9 cellular contexts compared by ENCODE assay signal in the genomic region with DNA sequence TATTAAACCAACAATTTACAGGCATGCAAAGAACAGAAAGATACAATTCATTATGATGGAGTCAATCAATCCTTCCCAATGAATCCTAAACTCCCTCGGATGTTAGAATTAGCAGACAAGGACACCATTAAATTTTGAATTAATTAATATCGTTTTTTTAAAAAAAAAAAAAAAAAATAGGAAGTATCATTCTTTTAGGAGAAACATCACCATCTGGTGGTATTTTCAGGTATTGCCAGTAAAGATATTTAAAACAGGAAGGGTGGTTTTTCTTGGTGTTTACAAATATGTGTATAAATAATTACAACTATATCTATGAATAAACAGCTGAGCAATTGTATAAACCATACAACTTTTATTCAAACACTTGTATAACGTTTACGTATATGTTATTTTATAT.
DNase-seq lines count a peak whose midpoint lies in the region; ATAC-seq, FAIRE-seq and TF ChIP-seq lines count a peak whose summit lies in the region.
"Had no signal": no experiment of that assay in that cellular context is flagged by ENCODE, and none has a peak within 500 bp of the region (broad histone marks: within the 10 kb centered on the region; RNA-seq: fewer than 3 reads in every experiment).

No MANE protein-coding gene starts in this region.

- ATAC-seq in pancreas = no peak
- ATAC-seq in HG03095 (IDR thresholded peaks at IDR 0.05; ENCODE audit: unreplicated experiment) = no peak
- ATAC-seq in HG03469 (IDR thresholded peaks at IDR 0.05; ENCODE audit: unreplicated experiment) = no peak

- 20 to 36% methylated on average over 4 of the region's 4 CpGs for WGBS in pancreas, 2 donors

- H3K27ac ChIP-seq in colonic mucosa = no peak overlapping the region
- no peak overlapping the region for H3K27ac ChIP-seq in pancreas

- intact Hi-C loops in colonic mucosa (cut with DNase I) = loop anchor here (10.0 kb wide), 1 partner anchor 1231 kb away; no protein-coding TSS in a partner anchor
- intact Hi-C loops in pancreas (cut with DNase I) = no loop called here

- peak; percentile 75 for FAIRE-seq in pancreas (lab: Jason Lieb, UNC)
- FAIRE-seq: H1 had no signal

- H3K9ac ChIP-seq in colonic mucosa (ENCODE audit: low read depth in 2 of 2, low read length in 2 of 2) = no peak overlapping the region

- TF ChIP-seq CTCF in colonic mucosa (IDR thresholded peaks at IDR 0.05) = peak; percentile 30
- peak; percentile 13 to 38 (median 28) for TF ChIP-seq CTCF in pancreas (IDR thresholded peaks at IDR 0.05)

- DNase-seq in NCI-H748 (lab: John Stamatoyannopoulos, UW; ENCODE audit: unreplicated experiment) = peak; percentile 52
- no peak for DNase-seq in NCI-H748 treated with DMSO at 0.1 percent for 48 hours (lab: John Stamatoyannopoulos, UW)
- DNase-seq in NAMALWA (ENCODE audit: low spot score) = peak; percentile 75
- no peak for DNase-seq in colonic mucosa
- DNase-seq in pancreas = no peak
- no peak for DNase-seq in AG08396 (ENCODE audit: low spot score)

- H3K4me1 ChIP-seq in colonic mucosa = no peaks in the 10 kb centered on the region
- no peaks in the 10 kb centered on the region for H3K4me1 ChIP-seq in pancreas

- no peak overlapping the region for H3K4me3 ChIP-seq in colonic mucosa
- H3K4me3 ChIP-seq in pancreas = no peak overlapping the region

- H3K36me3 ChIP-seq in colonic mucosa (no peaks in the 10 kb centered on the region), pancreas (no peaks in the 10 kb centered on the region)

- H3K9me3 ChIP-seq in colonic mucosa (no peaks in the 10 kb centered on the region), pancreas (no peaks in the 10 kb centered on the region)

- H3K27me3 ChIP-seq in colonic mucosa (no peaks in the 10 kb centered on the region), pancreas (no peaks in the 10 kb centered on the region)

Comparison
In these comparisons a context has a peak if more than half of its experiments do, and no peak if none do; other contexts are left out.
1. DNase-seq: peak in NCI-H748 (single experiment) and NAMALWA (single experiment); none in NCI-H748 treated with DMSO at 0.1 percent for 48 hours (single experiment), colonic mucosa (single experiment), pancreas (0 of 6) and AG08396 (single experiment).